In genomic region chr12:60191676-60192359, GRCh38 we compare ENCODE assay signal across 21 cellular contexts.
DNase-seq lines count a peak whose midpoint lies in the region; ATAC-seq, FAIRE-seq and TF ChIP-seq lines count a peak whose summit lies in the region.
"Had no signal": no experiment of that assay in that cellular context is flagged by ENCODE, and none has a peak within 500 bp of the region (broad histone marks: within the 10 kb centered on the region; RNA-seq: fewer than 3 reads in every experiment).

No MANE protein-coding gene starts in this region.

- H2BK5ac ChIP-seq in IMR-90 (ENCODE audit: low read depth, low read length, poor library complexity, severe bottlenecking) = peak overlapping the region; percentile 72

- ATAC-seq in IMR-90 (ENCODE audit: low read depth) = peak; percentile 51
- ATAC-seq in HG03439 (IDR thresholded peaks at IDR 0.05; ENCODE audit: unreplicated experiment) = no peak
- ATAC-seq in GM21723 (IDR thresholded peaks at IDR 0.05; ENCODE audit: unreplicated experiment) = no peak
- ATAC-seq: activated naive CD4-positive, alpha-beta T cell treated with anti-CD3 and anti-CD28 coated beads, Interleukin-2, amount 50 U/mL, for 72 hours had no signal

- no peak for TF ChIP-seq RAD21 in IMR-90 (IDR thresholded peaks at IDR 0.05; ENCODE audit: low read length)

- H3K4me3 ChIP-seq in IMR-90 (ENCODE audit: insufficient read depth, low read depth, low read length) (no peak overlapping the region), bronchial epithelial cell (ENCODE audit: low read depth, low read length) (no peak overlapping the region)

- H2AK5ac ChIP-seq in IMR-90 (ENCODE audit: low read depth, low read length) = no peak overlapping the region

- no peak overlapping the region for H4K91ac ChIP-seq in IMR-90 (ENCODE audit: insufficient read depth, low read depth, low read length)

- H2AFZ ChIP-seq in IMR-90 (replicated peaks; ENCODE audit: low read length, poor library complexity) = no peak overlapping the region

- peak overlapping the region in 1 of 2 experiments; percentile 28; a peak in 2 of 4 replicates for H4K8ac ChIP-seq in IMR-90 (ENCODE audit: low read depth in 2 of 2, low read length in 2 of 2)

- no peak overlapping the region for H3K4me2 ChIP-seq in IMR-90 (ENCODE audit: low read depth, low read length)

- H2BK120ac ChIP-seq in IMR-90 (ENCODE audit: low read depth, low read length) = peak overlapping the region; percentile 60; the same call in 1 of the 2 replicates

- in situ Hi-C loops in IMR-90 (cut with MboI; ENCODE audit: low sequenced_read_pairs) = no loop called here

- H3K9ac ChIP-seq in IMR-90 (ENCODE audit: low read depth, low read length) = no peak overlapping the region

- BruUV-seq in IMR-90 (replicated peaks; lab: Mats Ljungman, UMichigan) = no TSS peak

- no peak overlapping the region for H3K23ac ChIP-seq in IMR-90 (ENCODE audit: low read depth, low read length)

- H4K20me1 ChIP-seq in IMR-90 (ENCODE audit: insufficient read depth, low read length) = no peaks in the 10 kb centered on the region

- H2AK9ac ChIP-seq in IMR-90 (replicated peaks; ENCODE audit: low read depth, low read length, poor library complexity) = no peak overlapping the region

- DNase-seq in AG20443 (ENCODE audit: low spot score) (peak; percentile 24), IMR-90 (peak; percentile 64), bronchial epithelial cell (ENCODE audit: low read depth) (peak; percentile 40), kidney glomerular epithelial cell (lab: John Stamatoyannopoulos, UW) (peak; percentile 64), inferior parietal cortex (ENCODE audit: extremely low spot score) (no peak), HPDE6-E6E7 (ENCODE audit: extremely low spot score) (no peak)
- DNase-seq: activated CD4-positive, alpha-beta T cell treated with anti-CD3 and anti-CD28 coated beads for 1 hour; erythroblast; head of caudate nucleus; MV-4-11; NCI-H187; NK-92 treated with Interleukin-12 subunit alpha and Interleukin-12 subunit beta, amount 100 ng/mL, for 24 hours; nucleus accumbens; retina; stimulated activated CD8-positive, alpha-beta memory T cell treated with anti-CD3 and anti-CD28 coated beads, Interleukin-4, amount 100 ng/mL, for 48 hours; substantia nigra; T1000 had no signal

- H3K14ac ChIP-seq in IMR-90 (replicated peaks; ENCODE audit: low read depth, low read length) = no peak overlapping the region

- H3K9me1 ChIP-seq in IMR-90 (ENCODE audit: insufficient read depth, low read length) = no peaks in the 10 kb centered on the region; the same call in 1 of the 2 replicates

- H3K27me3 ChIP-seq in IMR-90 (ENCODE audit: control insufficient read depth, insufficient read depth, low read length) (no peaks in the 10 kb centered on the region), bronchial epithelial cell (ENCODE audit: control insufficient read depth, insufficient read depth, low read length) (no peaks in the 10 kb centered on the region)

- CTCF ChIA-PET in IMR-90 (lab: Yijun Ruan, JAX) = interaction anchor here (1.0 kb wide), 1 partner anchor 50 kb away, joined by 4 read pairs; no protein-coding TSS in a partner anchor

- H2BK15ac ChIP-seq in IMR-90 (ENCODE audit: low read depth, low read length) = 0 out of 3 replicates have a peak overlapping the region, but pooled peaks have one; percentile 58

- FAIRE-seq in bronchial epithelial cell (lab: Jason Lieb, UNC) = no peak
- FAIRE-seq: RCC 7860 had no signal

- peak overlapping the region; percentile 3; the same call in 1 of the 2 replicates for H3K18ac ChIP-seq in IMR-90 (ENCODE audit: low read depth, low read length)

- H3K36me3 ChIP-seq in IMR-90 (ENCODE audit: control insufficient read depth, insufficient read depth, low read length) (no peaks in the 10 kb centered on the region), bronchial epithelial cell (ENCODE audit: control insufficient read depth, insufficient read depth, low read length) (no peaks in the 10 kb centered on the region)

- H3K27ac ChIP-seq in IMR-90 (ENCODE audit: insufficient read depth, low read length) = no peak overlapping the region

- TF ChIP-seq POLR2A in IMR-90 (IDR thresholded peaks at IDR 0.05; ENCODE audit: low read depth, low read length) = no peak

- H3K4ac ChIP-seq in IMR-90 (ENCODE audit: low read depth, low read length) = peak overlapping the region; percentile 8; the same call in 1 of the 2 replicates

- no peaks in the 10 kb centered on the region for H3K79me1 ChIP-seq in IMR-90 (ENCODE audit: low read depth in 1 of 2, low read length in 2 of 2)

- TF ChIP-seq CTCF in IMR-90 (conservative IDR thresholded peaks at IDR 0.05; ENCODE audit: low read depth, low read length) (no peak), bronchial epithelial cell (IDR thresholded peaks at IDR 0.05; ENCODE audit: insufficient read depth, low read length, severe bottlenecking) (no peak)

- H3K9me3 ChIP-seq in IMR-90 (ENCODE audit: control insufficient read depth, insufficient read depth, low read length) = no peaks in the 10 kb centered on the region

- no peak overlapping the region for H3K56ac ChIP-seq in IMR-90 (ENCODE audit: extremely low read depth, insufficient read depth, low read length)

- POLR2A ChIA-PET in IMR-90 (lab: Charles Lee; ENCODE audit: unreplicated experiment) = no interaction called here

- intact Hi-C loops in IMR-90 (cut with micrococcal nuclease) = loop anchor here (5.0 kb wide), 1 partner anchor 1180 kb away; no protein-coding TSS in a partner anchor

- peaks cover 5% of the 10 kb centered on the region; the same call in 1 of the 2 replicates for H3K4me1 ChIP-seq in IMR-90 (ENCODE audit: control insufficient read depth, insufficient read depth, low read length)

- dilution Hi-C loops in IMR-90 (cut with HindIII; ENCODE audit: low sequenced_read_pairs, unreplicated experiment) = no loop called here

- H2BK20ac ChIP-seq in IMR-90 (ENCODE audit: low read depth, low read length) = peak overlapping the region; percentile 77; the same call in 1 of the 2 replicates

- no peak overlapping the region for H4K5ac ChIP-seq in IMR-90 (ENCODE audit: low read depth, low read length)

TF ChIP-seq in IMR-90, 13 proteins besides CTCF, POLR2A, EP300 and RAD21:
- TF ChIP-seq FOS (IDR thresholded peaks at IDR 0.05; ENCODE audit: low read depth, low read length) = no peak
- TF ChIP-seq CHD1 (IDR thresholded peaks at IDR 0.05; ENCODE audit: low read depth, low read length) = no peak
- no peak for TF ChIP-seq USF2 (IDR thresholded peaks at IDR 0.05; ENCODE audit: low read depth, low read length)
- no peak for TF ChIP-seq CEBPB (IDR thresholded peaks at IDR 0.05; ENCODE audit: low read depth, low read length)
- no peak for TF ChIP-seq NFE2L2 (IDR thresholded peaks at IDR 0.05; ENCODE audit: low read depth, low read length)
- no peak for TF ChIP-seq MAFK (IDR thresholded peaks at IDR 0.05; ENCODE audit: low read depth, low read length)
- no peak for TF ChIP-seq SMC3 (IDR thresholded peaks at IDR 0.05; ENCODE audit: low read depth, low read length)
- TF ChIP-seq RFX5 (IDR thresholded peaks at IDR 0.05; ENCODE audit: low read depth, low read length) = no peak
- TF ChIP-seq, protein P1, sequence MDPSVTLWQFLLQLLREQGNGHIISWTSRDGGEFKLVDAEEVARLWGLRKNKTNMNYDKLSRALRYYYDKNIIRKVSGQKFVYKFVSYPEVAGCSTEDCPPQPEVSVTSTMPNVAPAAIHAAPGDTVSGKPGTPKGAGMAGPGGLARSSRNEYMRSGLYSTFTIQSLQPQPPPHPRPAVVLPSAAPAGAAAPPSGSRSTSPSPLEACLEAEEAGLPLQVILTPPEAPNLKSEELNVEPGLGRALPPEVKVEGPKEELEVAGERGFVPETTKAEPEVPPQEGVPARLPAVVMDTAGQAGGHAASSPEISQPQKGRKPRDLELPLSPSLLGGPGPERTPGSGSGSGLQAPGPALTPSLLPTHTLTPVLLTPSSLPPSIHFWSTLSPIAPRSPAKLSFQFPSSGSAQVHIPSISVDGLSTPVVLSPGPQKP (IDR thresholded peaks at IDR 0.05; ENCODE audit: borderline replicate concordance, low read depth, low read length) = no peak
- TF ChIP-seq MAZ (IDR thresholded peaks at IDR 0.05; ENCODE audit: borderline replicate concordance, low read depth, low read length) = no peak
- TF ChIP-seq RCOR1 (IDR thresholded peaks at IDR 0.05; ENCODE audit: insufficient replicate concordance, low read length) = no peak
- no peak for TF ChIP-seq BHLHE40 (IDR thresholded peaks at IDR 0.05; ENCODE audit: low read depth, low read length)
- TF ChIP-seq MXI1 (IDR thresholded peaks at IDR 0.05; ENCODE audit: borderline replicate concordance, low read depth, low read length) = no peak
TF ChIP-seq in IMR-90: peak in this region for 0.

Comparison
In these comparisons a context has a peak if more than half of its experiments do, and no peak if none do; other contexts are left out.
1. DNase-seq: peak in AG20443 (single experiment), IMR-90 (single experiment), bronchial epithelial cell (single experiment) and kidney glomerular epithelial cell (single experiment); none in inferior parietal cortex (single experiment) and HPDE6-E6E7 (single experiment).